Comparison of ENCODE assay signal across 1 cellular context in the genomic region with DNA sequence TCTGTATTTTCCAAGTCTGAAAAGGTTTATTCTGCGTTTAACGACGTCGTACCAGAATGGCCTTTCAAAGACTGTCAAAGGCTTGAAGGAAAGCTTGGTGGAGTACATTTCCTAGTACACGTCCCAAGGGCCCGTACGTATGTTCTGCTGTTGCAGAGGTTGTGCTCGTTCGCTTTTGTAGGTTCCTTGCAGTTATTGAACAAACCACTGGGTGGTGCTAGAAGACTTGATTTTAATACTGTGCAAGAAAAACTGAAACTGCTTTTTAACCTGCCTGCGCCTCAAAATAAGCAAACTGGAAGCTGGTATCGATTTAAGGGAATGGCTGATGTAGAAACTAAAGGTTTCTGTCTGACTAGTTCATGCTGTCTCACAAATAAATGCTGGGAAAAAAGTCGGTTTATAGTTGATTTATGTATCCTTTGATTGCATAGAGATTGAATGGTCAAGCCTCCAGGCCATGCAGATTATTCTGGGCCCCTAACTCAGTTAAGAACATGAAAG.
TF ChIP-seq lines count a peak whose summit lies in the region.

No MANE protein-coding gene starts in this region.

TF ChIP-seq in endothelial cell of umbilical vein, 7 proteins besides CTCF, POLR2A, EP300 and RAD21 (continued from another document):
- TF ChIP-seq EZH2 (IDR thresholded peaks at IDR 0.05; ENCODE audit: borderline replicate concordance, low read depth, low read length, severe bottlenecking), result no peak
- no peak for TF ChIP-seq GATA2 (IDR thresholded peaks at IDR 0.05; ENCODE audit: insufficient read depth, insufficient read length, low read depth, low read length)
